15 cellular contexts compared by ENCODE assay signal in the genomic region with DNA sequence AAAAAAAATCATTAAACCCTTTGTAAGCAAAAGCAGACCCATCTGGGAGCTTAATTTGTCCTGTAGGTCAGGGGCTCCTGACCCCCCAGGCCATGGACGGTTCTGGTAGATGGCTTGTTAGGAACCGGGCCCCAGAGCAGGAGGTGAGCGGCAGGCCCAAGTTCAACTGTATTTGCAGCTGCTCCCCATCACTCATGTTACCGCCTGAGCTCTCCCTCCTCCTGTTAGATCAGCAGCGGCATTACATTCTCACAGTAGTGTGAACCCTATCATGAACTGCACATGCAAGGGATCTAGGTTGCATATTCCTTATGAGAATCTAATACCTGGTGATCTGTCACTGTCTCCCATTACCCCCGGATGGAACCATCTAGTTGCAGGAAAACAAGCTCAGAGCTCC.
DNase-seq lines count a peak whose midpoint lies in the region; ATAC-seq and TF ChIP-seq lines count a peak whose summit lies in the region.
"Had no signal": no experiment of that assay in that cellular context is flagged by ENCODE, and none has a peak within 500 bp of the region (broad histone marks: within the 10 kb centered on the region; RNA-seq: fewer than 3 reads in every experiment).

No MANE protein-coding gene starts in this region.

- H3K27ac ChIP-seq in RWPE2 (ENCODE audit: poor library complexity, severe bottlenecking) = peak overlapping the region; percentile 84
- H3K27ac ChIP-seq in effector memory CD4-positive, alpha-beta T cell (ENCODE audit: insufficient read depth, low read length, poor library complexity, severe bottlenecking) = no peak overlapping the region

- H3K36me3 ChIP-seq in RWPE2 (ENCODE audit: low read depth) = no peaks in the 10 kb centered on the region
- H3K36me3 ChIP-seq in effector memory CD4-positive, alpha-beta T cell (ENCODE audit: control insufficient read depth, insufficient read depth, low read length) = no peaks in the 10 kb centered on the region

- H3K4me1 Mint-ChIP-seq in HFFc6 (ENCODE audit: low read depth) (peaks cover 41% of the 10 kb centered on the region), CD14-positive monocyte (no peaks in the 10 kb centered on the region)
- H3K4me1 Mint-ChIP-seq: B cell; CD4-positive, alpha-beta memory T cell had no signal

- ATAC-seq in RWPE2 (ENCODE audit: low read depth) = no peak
- ATAC-seq: HepG2 had no signal

- no peaks in the 10 kb centered on the region for H3K9me3 ChIP-seq in RWPE2 (ENCODE audit: severe bottlenecking)
- no peaks in the 10 kb centered on the region for H3K9me3 ChIP-seq in effector memory CD4-positive, alpha-beta T cell (ENCODE audit: control insufficient read depth, low read length)

- H3K36me3 Mint-ChIP-seq in HFFc6 (ENCODE audit: low read depth) = no peaks in the 10 kb centered on the region
- H3K36me3 Mint-ChIP-seq in CD14-positive monocyte = no peaks in the 10 kb centered on the region
- H3K36me3 Mint-ChIP-seq: CD4-positive, alpha-beta memory T cell had no signal

- H3K9me3 Mint-ChIP-seq in HFFc6 = no peaks in the 10 kb centered on the region
- peaks cover 0 to under 1% (median 0%) of the 10 kb centered on the region in 7 donors for H3K9me3 Mint-ChIP-seq in CD14-positive monocyte
- H3K9me3 Mint-ChIP-seq: CD4-positive, alpha-beta memory T cell; H9 had no signal

- no peaks in the 10 kb centered on the region for H3K27me3 Mint-ChIP-seq in HFFc6 (ENCODE audit: insufficient read depth)
- H3K27me3 Mint-ChIP-seq in CD14-positive monocyte (ENCODE audit: low read depth in 3 of 3) = peaks cover 0 to 3% (median 0%) of the 10 kb centered on the region in 3 donors

- no peak overlapping the region for H3K4me3 ChIP-seq in RWPE2 (ENCODE audit: severe bottlenecking)
- H3K4me3 ChIP-seq in effector memory CD4-positive, alpha-beta T cell (ENCODE audit: insufficient read depth, low read depth, low read length, poor library complexity, severe bottlenecking) = no peak overlapping the region

- H3K4me3 Mint-ChIP-seq in HFFc6 = peak overlapping the region; percentile 15; the same call in 1 of the 2 replicates
- no peak overlapping the region for H3K4me3 Mint-ChIP-seq in CD14-positive monocyte
- H3K4me3 Mint-ChIP-seq: B cell; CD4-positive, alpha-beta memory T cell; H9 had no signal

- peak overlapping the region; percentile 92; the same call in 1 of the 2 replicates for H3K27ac Mint-ChIP-seq in HFFc6
- H3K27ac Mint-ChIP-seq in CD14-positive monocyte = no peak overlapping the region
- H3K27ac Mint-ChIP-seq: B cell, H9 had no signal

- H3K27me3 ChIP-seq in RWPE2 (ENCODE audit: insufficient read depth, poor library complexity, severe bottlenecking) = no peaks in the 10 kb centered on the region
- H3K27me3 ChIP-seq in effector memory CD4-positive, alpha-beta T cell (replicated peaks; ENCODE audit: control insufficient read depth, insufficient read depth, low read length, poor library complexity, severe bottlenecking) = no peaks in the 10 kb centered on the region

- DNase-seq in HFFc6 (no peak), RWPE2 (ENCODE audit: low spot score) (no peak), left kidney (ENCODE audit: low read depth, low spot score) (peak; percentile 50), amniotic stem cell (lab: John Stamatoyannopoulos, UW) (no peak), CD14-positive monocyte (ENCODE audit: low spot score) (no peak)
- no peak for DNase-seq in effector memory CD4-positive, alpha-beta T cell
- DNase-seq in stimulated activated CD8-positive, alpha-beta memory T cell treated with anti-CD3 and anti-CD28 coated beads, Interleukin-4, amount 100 ng/mL, for 48 hours = no peak
- DNase-seq: C1 segment of cervical spinal cord; CD4-positive, alpha-beta memory T cell; DMS53; GF-D8; GOT3; H9 had no signal

- TF ChIP-seq CTCF in HFFc6 (IDR thresholded peaks at IDR 0.05) (no peak), RWPE2 (IDR thresholded peaks at IDR 0.05; ENCODE audit: poor library complexity, severe bottlenecking) (no peak), CD14-positive monocyte (IDR thresholded peaks at IDR 0.05) (no peak)

- intact Hi-C loops in CD14-positive monocyte (cut with micrococcal nuclease) = no loop called here

- peaks cover 27% of the 10 kb centered on the region for H3K4me1 ChIP-seq in RWPE2 (ENCODE audit: insufficient read depth, poor library complexity, severe bottlenecking)
- no peaks in the 10 kb centered on the region for H3K4me1 ChIP-seq in effector memory CD4-positive, alpha-beta T cell (ENCODE audit: control insufficient read depth, insufficient read depth, low read length, poor library complexity, severe bottlenecking)
